In the genomic region with DNA sequence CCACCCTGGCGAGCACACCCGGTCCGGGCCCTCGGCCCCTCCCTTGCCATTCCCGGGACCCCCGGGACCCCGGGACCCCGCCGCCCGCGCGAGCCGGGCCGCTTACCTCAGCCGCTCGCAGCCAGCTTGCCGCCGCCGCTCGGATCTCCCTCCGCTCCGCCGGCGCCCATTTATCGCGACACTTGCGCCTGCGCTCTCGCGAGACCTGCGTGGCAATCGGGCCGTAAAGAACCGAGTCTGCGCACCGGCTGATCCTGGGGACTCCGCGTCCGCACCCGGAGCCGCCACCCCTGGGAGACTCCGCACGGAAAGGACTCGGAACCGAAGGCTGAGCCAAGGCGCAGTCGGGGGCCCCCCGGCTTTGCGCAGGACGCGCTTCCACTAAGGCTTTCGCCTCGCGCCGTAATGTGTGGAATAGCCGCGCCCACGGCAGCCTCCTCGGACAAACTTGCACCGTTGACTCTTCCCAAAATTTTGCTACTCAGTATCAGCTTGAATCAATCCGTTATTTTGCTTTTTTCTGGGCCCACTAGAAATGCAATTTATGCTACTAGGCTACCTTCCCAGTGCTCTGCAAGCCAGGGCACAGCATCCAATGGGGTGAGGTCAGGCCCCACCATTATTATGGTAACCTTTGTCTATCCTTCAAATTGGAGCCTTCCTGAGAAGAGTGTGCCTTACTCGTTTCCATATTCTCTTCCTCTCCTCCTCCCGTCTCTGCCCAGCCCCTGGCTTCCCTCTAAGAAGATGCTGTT, we compare ENCODE assay signal across 8 cellular contexts. TPM values are rescaled to one million over a fixed set of nuclear protein-coding genes. Genes with fewer than 3 reads are reported as not detected.
DNase-seq lines count a peak whose midpoint lies in the region; ATAC-seq, FAIRE-seq and TF ChIP-seq lines count a peak whose summit lies in the region.

Gene MAD1L1 (minus strand): TSS at position 180 of the 755 bp plus-strand sequence. CDS start 2,812 bp downstream, outside the sequence.

- H3K27ac ChIP-seq in SU-DHL-6 (ENCODE audit: low read depth, low read length) (peak within 1 kb of the TSS; percentile 39), pancreas (peak within 1 kb of the TSS in 1 of 4 donors; percentile 24), thyroid gland (peak within 1 kb of the TSS in 2 of 3 donors; percentile 57 to 68)

- H3K27ac Mint-ChIP-seq in HFFc6: peak within 1 kb of the TSS; percentile 85
- peak within 1 kb of the TSS; percentile 87 for H3K27ac Mint-ChIP-seq in activated naive CD8-positive, alpha-beta T cell treated with anti-CD3 and anti-CD28 coated beads, Interleukin-2, amount 10 ng/mL, durations not matched to agents 7 days and 5 days

- ATAC-seq in activated naive CD8-positive, alpha-beta T cell treated with anti-CD3 and anti-CD28 coated beads, Interleukin-2, amount 10 ng/mL, durations not matched to agents 7 days and 5 days (ENCODE audit: low read depth): peak; percentile 92
- ATAC-seq in Right ventricle myocardium inferior (peak; percentile 90), pancreas (peak; percentile 95 to 98 (median 98))

- peak within 1 kb of the TSS; percentile 90 for H3K4me3 Mint-ChIP-seq in HFFc6
- H3K4me3 Mint-ChIP-seq in activated naive CD8-positive, alpha-beta T cell treated with anti-CD3 and anti-CD28 coated beads, Interleukin-2, amount 10 ng/mL, durations not matched to agents 7 days and 5 days: peak within 1 kb of the TSS; percentile 96

- no peak; the same call in 1 of the 2 replicates for TF ChIP-seq CTCF in HFFc6 (IDR thresholded peaks at IDR 0.05)
- TF ChIP-seq CTCF in SU-DHL-6 (IDR thresholded peaks at IDR 0.05; ENCODE audit: insufficient read depth, low read length, poor library complexity, severe bottlenecking): no peak
- no peak for TF ChIP-seq CTCF in pancreas (IDR thresholded peaks at IDR 0.05)
- TF ChIP-seq CTCF in thyroid gland (IDR thresholded peaks at IDR 0.05): no peak

- no peaks in the 10 kb centered on the region for H3K27me3 Mint-ChIP-seq in HFFc6 (ENCODE audit: insufficient read depth)
- no peaks in the 10 kb centered on the region for H3K27me3 Mint-ChIP-seq in activated naive CD8-positive, alpha-beta T cell treated with anti-CD3 and anti-CD28 coated beads, Interleukin-2, amount 10 ng/mL, durations not matched to agents 7 days and 5 days

- WGBS in pancreas, 2 donors: 1% methylated on average over 46 to 63 of the region's 63 CpGs
- 0 to 2% methylated on average over 6 to 21 of the region's 63 CpGs for WGBS in thyroid gland, 2 donors

- no peaks in the 10 kb centered on the region for H3K9me3 Mint-ChIP-seq in HFFc6
- no peaks in the 10 kb centered on the region for H3K9me3 Mint-ChIP-seq in activated naive CD8-positive, alpha-beta T cell treated with anti-CD3 and anti-CD28 coated beads, Interleukin-2, amount 10 ng/mL, durations not matched to agents 7 days and 5 days

- peak within 1 kb of the TSS; percentile 85 for H3K4me2 ChIP-seq in SU-DHL-6 (ENCODE audit: low read depth, low read length, poor library complexity, severe bottlenecking)

- H2AFZ ChIP-seq in SU-DHL-6 (ENCODE audit: low read depth, low read length, severe bottlenecking): peak within 1 kb of the TSS; percentile 41

- no peaks in the 10 kb centered on the region for H3K9me3 ChIP-seq in SU-DHL-6 (ENCODE audit: insufficient read depth, low read length)
- no peaks in the 10 kb centered on the region for H3K9me3 ChIP-seq in pancreas
- H3K9me3 ChIP-seq in thyroid gland: no peaks in the 10 kb centered on the region

- peak within 1 kb of the TSS; percentile 89 for H3K4me3 ChIP-seq in SU-DHL-6 (ENCODE audit: insufficient read depth, low read length, poor library complexity, severe bottlenecking)
- H3K4me3 ChIP-seq in pancreas: peak within 1 kb of the TSS; percentile 88 to 100 (median 97)
- H3K4me3 ChIP-seq in thyroid gland (replicated peaks in 1 of 3): peak within 1 kb of the TSS; percentile 7 to 100 (median 81)

- peaks cover 33% of the 10 kb centered on the region for H3F3A ChIP-seq in SU-DHL-6 (ENCODE audit: insufficient read depth)

- H3K9ac ChIP-seq in SU-DHL-6 (ENCODE audit: low read length): peak within 1 kb of the TSS; percentile 97

- H3K4me1 Mint-ChIP-seq in HFFc6 (ENCODE audit: low read depth): peaks cover 43% of the 10 kb centered on the region
- H3K4me1 Mint-ChIP-seq in activated naive CD8-positive, alpha-beta T cell treated with anti-CD3 and anti-CD28 coated beads, Interleukin-2, amount 10 ng/mL, durations not matched to agents 7 days and 5 days: peaks cover 10% of the 10 kb centered on the region

- DNase-seq in GM04503 (ENCODE audit: low read depth) (peak; percentile 41), HFFc6 (peak; percentile 90), NCI-H1092 treated with DMSO at 0.1 percent for 48 hours (lab: John Stamatoyannopoulos, UW) (peak; percentile 90), Right ventricle myocardium inferior (ENCODE audit: missing footprints) (peak; percentile 95), pancreas (peak; percentile 84 to 99 (median 89)), thyroid gland (peak; percentile 87 to 91)
- DNase-seq in activated naive CD8-positive, alpha-beta T cell treated with anti-CD3 and anti-CD28 coated beads, Interleukin-2, amount 10 ng/mL, durations not matched to agents 7 days and 5 days: peak; percentile 94

- H3K4me1 ChIP-seq in pancreas (peaks cover 0 to 9% (median 0%) of the 10 kb centered on the region in 3 donors), thyroid gland (peaks cover 17 to 18% of the 10 kb centered on the region in 2 donors)

- no peaks in the 10 kb centered on the region for H4K20me1 ChIP-seq in SU-DHL-6 (ENCODE audit: low read depth, low read length)

- peaks cover 48% of the 10 kb centered on the region for H3K79me2 ChIP-seq in SU-DHL-6 (ENCODE audit: insufficient read depth, low read length)

- FAIRE-seq in pancreas (lab: Jason Lieb, UNC): no peak

- H3K36me3 ChIP-seq in SU-DHL-6 (ENCODE audit: low read length) (peaks cover 6% of the 10 kb centered on the region; the same call in 1 of the 2 replicates), pancreas (no peaks in the 10 kb centered on the region), thyroid gland (peaks cover 10 to 20% of the 10 kb centered on the region in 2 donors)

- TF ChIP-seq POLR2A in thyroid gland (IDR thresholded peaks at IDR 0.05): peak in 1 of 2 donors; percentile 65

- peaks cover 15% of the 10 kb centered on the region for H3K36me3 Mint-ChIP-seq in HFFc6 (ENCODE audit: low read depth)
- H3K36me3 Mint-ChIP-seq in activated naive CD8-positive, alpha-beta T cell treated with anti-CD3 and anti-CD28 coated beads, Interleukin-2, amount 10 ng/mL, durations not matched to agents 7 days and 5 days: peaks cover 11% of the 10 kb centered on the region

- intact Hi-C loops in Right ventricle myocardium inferior (cut with DNase I): no loop called here
- intact Hi-C loops in pancreas (cut with DNase I): no loop called here
- intact Hi-C loops in thyroid gland (cut with DNase I): no loop called here

- H3K27me3 ChIP-seq in SU-DHL-6 (ENCODE audit: low read length) (no peaks in the 10 kb centered on the region), pancreas (no peaks in the 10 kb centered on the region), thyroid gland (no peaks in the 10 kb centered on the region)

- POLR2A ChIA-PET in activated naive CD8-positive, alpha-beta T cell treated with anti-CD3 and anti-CD28 coated beads, Interleukin-2, amount 10 ng/mL, durations not matched to agents 7 days and 5 days (lab: Charles Lee): interaction anchor here (0.6 to 2.2 kb wide), 6 partner anchors 9 to 1259 kb away, joined by 3 to 21 read pairs (median 4); partner anchors contain the start of genes MRM2 and NUDT1

- H3K9me2 ChIP-seq in SU-DHL-6 (replicated peaks; ENCODE audit: insufficient read depth, low read length): no peaks in the 10 kb centered on the region

RNA-seq across cellular contexts. Expression of gene MAD1L1, which starts in this region (rescaled TPM):
- 10 to 100 TPM; 34.6 to 44.8 (median 40.2) TPM for total RNA-seq in HFFc6 (2021; fragmentation: NEBNext Ultra II Directional; extraction: Animal tissue kit (Norgen Biotek cat#: 25700))
- total RNA-seq in activated naive CD8-positive, alpha-beta T cell treated with anti-CD3 and anti-CD28 coated beads, Interleukin-2, amount 10 ng/mL, durations not matched to agents 7 days and 5 days: 10 to 100 TPM; 72.7 to 82.6 TPM
- total RNA-seq in Right ventricle myocardium inferior: 19.1 TPM
- 10 to 100 TPM in 4 of 6 donors, 1 to 10 TPM in 2; 9.8 to 13.8 (median 10.8) TPM for total RNA-seq in pancreas
- 10 to 100 TPM; 12.3 to 28.2 TPM for polyA plus RNA-seq in pancreas
- total RNA-seq in thyroid gland: 10 to 100 TPM; 27.4 to 38.6 (median 33.9) TPM

Comparison
In these comparisons a context has a peak if more than half of its experiments do, and no peak if none do; other contexts are left out.
1. DNase-seq: peak in every context shown above with its lines; median percentile 95 in Right ventricle myocardium inferior; 94 in activated naive CD8-positive, alpha-beta T cell treated with anti-CD3 and anti-CD28 coated beads, Interleukin-2, amount 10 ng/mL, durations not matched to agents 7 days and 5 days; 90 in HFFc6; 90 in NCI-H1092 treated with DMSO at 0.1 percent for 48 hours; 89 in pancreas; 89 in thyroid gland; 41 in GM04503.